In genomic region chr11:67711212-67711611, GRCh38 we compare ENCODE assay signal across 12 cellular contexts. TPM values are rescaled to one million over a fixed set of nuclear protein-coding genes. Genes with fewer than 3 reads are reported as not detected.
DNase-seq lines count a peak whose midpoint lies in the region; ATAC-seq and TF ChIP-seq lines count a peak whose summit lies in the region.
"Not testable (repeated sequence)": the region's sequence is repeated elsewhere in the genome, so short reads cannot be mapped to it uniquely, and the experiment has no call there.
"Had no signal": no experiment of that assay in that cellular context is flagged by ENCODE, and none has a peak within 500 bp of the region (broad histone marks: within the 10 kb centered on the region; RNA-seq: fewer than 3 reads in every experiment).

No MANE protein-coding gene starts in this region.

- peak overlapping the region; percentile 78 for H2AFZ ChIP-seq in trophoblast cell (ENCODE audit: insufficient read depth, low read length, poor library complexity)

- not testable (repeated sequence) for H2BK120ac ChIP-seq in trophoblast cell (ENCODE audit: insufficient read depth, low read length, poor library complexity)

- not testable (repeated sequence) for H3K9me3 ChIP-seq in ES-I3 (ENCODE audit: control insufficient read depth, insufficient read depth, low read length); NT2/D1 (ENCODE audit: insufficient read depth, low read length); mesodermal cell (ENCODE audit: control insufficient read depth, low read length); trophoblast cell (ENCODE audit: insufficient read depth, low read depth, low read length); suprapubic skin

- not testable (repeated sequence) for TF ChIP-seq EP300 in suprapubic skin (IDR thresholded peaks at IDR 0.05)

- H3K4me3 ChIP-seq in NT2/D1 (ENCODE audit: insufficient read length, low read depth) (peak overlapping the region; percentile 18), epithelial cell of esophagus (ENCODE audit: low read length) (peak overlapping the region; percentile 5), iPS-11a (ENCODE audit: low read depth, low read length) (peak overlapping the region; percentile 24), mesodermal cell (ENCODE audit: extremely low read depth, insufficient read depth, low read length, poor library complexity, severe bottlenecking) (peak overlapping the region; percentile 11), suprapubic skin (peak overlapping the region; percentile 23)
- not testable (repeated sequence) for H3K4me3 ChIP-seq in trophoblast cell (ENCODE audit: low read depth, low read length)

- not testable (repeated sequence) for ATAC-seq in activated naive CD8-positive, alpha-beta T cell treated with anti-CD3 and anti-CD28 coated beads, Interleukin-2, amount 50 U/mL, for 24 hours

- H3K23ac ChIP-seq in trophoblast cell (ENCODE audit: low read length), result not testable (repeated sequence)

- H3K79me2 ChIP-seq in trophoblast cell (ENCODE audit: control insufficient read depth, insufficient read depth, low read length, poor library complexity), result not testable (repeated sequence)

- H3K4me3 Mint-ChIP-seq in activated naive CD8-positive, alpha-beta T cell treated with anti-CD3 and anti-CD28 coated beads, Interleukin-2, amount 50 U/mL, for 24 hours, result peak overlapping the region; percentile 14

- H3K27me3 ChIP-seq in NT2/D1 (ENCODE audit: insufficient read depth, insufficient read length), result peaks cover 29% of the 10 kb centered on the region
- H3K27me3 ChIP-seq in trophoblast cell (ENCODE audit: insufficient read depth, low read length); suprapubic skin: not testable (repeated sequence)

- 0 to 12% methylated on average over 5 to 8 of the region's 31 CpGs for WGBS in mesodermal cell (ENCODE audit: insufficient coverage in 2 of 2), 2 experiments
- no CpG with 5 or more reads among the region's 31 CpGs for WGBS in trophoblast cell (ENCODE audit: extremely low coverage, insufficient coverage, insufficient read length)
- no CpG with 5 or more reads among the region's 31 CpGs for WGBS in suprapubic skin

- H3K18ac ChIP-seq in trophoblast cell (ENCODE audit: low read length), result not testable (repeated sequence)

- not testable (repeated sequence) for TF ChIP-seq POLR2A in suprapubic skin (IDR thresholded peaks at IDR 0.05)

- not testable (repeated sequence) for H3K4ac ChIP-seq in trophoblast cell (ENCODE audit: low read depth, low read length)

- H3K4me1 Mint-ChIP-seq in activated naive CD8-positive, alpha-beta T cell treated with anti-CD3 and anti-CD28 coated beads, Interleukin-2, amount 50 U/mL, for 24 hours, result not testable (repeated sequence)

- H3K9ac ChIP-seq in ES-I3 (ENCODE audit: low read depth, low read length) (peak overlapping the region; percentile 54), NT2/D1 (ENCODE audit: insufficient read length, low read depth) (peak overlapping the region; percentile 50)
- H3K9ac ChIP-seq in trophoblast cell (ENCODE audit: low read length), result not testable (repeated sequence)

- H4K12ac ChIP-seq in trophoblast cell (ENCODE audit: low read depth, low read length), result not testable (repeated sequence)

- peak overlapping the region; percentile 62 for H3K4me2 ChIP-seq in trophoblast cell (ENCODE audit: low read length)

- H3K36me3 ChIP-seq in ES-I3 (ENCODE audit: insufficient read depth, low read length); NT2/D1 (ENCODE audit: insufficient read depth, insufficient read length, low read length); mesodermal cell (ENCODE audit: control insufficient read depth, insufficient read depth, low read length); trophoblast cell (ENCODE audit: control insufficient read depth in 1 of 2, insufficient read depth in 2 of 2, low read length in 2 of 2); suprapubic skin: not testable (repeated sequence)

- not testable (repeated sequence) for H3K27ac ChIP-seq in mesodermal cell (ENCODE audit: low read depth, low read length, severe bottlenecking); trophoblast cell (ENCODE audit: low read depth, low read length); suprapubic skin

- H3K9me3 Mint-ChIP-seq in activated naive CD8-positive, alpha-beta T cell treated with anti-CD3 and anti-CD28 coated beads, Interleukin-2, amount 50 U/mL, for 24 hours, result not testable (repeated sequence)

- not testable (repeated sequence) for H3K36me3 Mint-ChIP-seq in activated naive CD8-positive, alpha-beta T cell treated with anti-CD3 and anti-CD28 coated beads, Interleukin-2, amount 50 U/mL, for 24 hours (ENCODE audit: low read depth)

- not testable (repeated sequence) for DNase-seq in NT2/D1 (ENCODE audit: low read depth, low spot score); activated naive CD8-positive, alpha-beta T cell treated with anti-CD3 and anti-CD28 coated beads, Interleukin-2, amount 50 U/mL, for 24 hours; epithelial cell of esophagus (ENCODE audit: low read depth); trophoblast cell; suprapubic skin (ENCODE audit: low spot score in 2 of 2)

- not testable (repeated sequence) for H2BK12ac ChIP-seq in trophoblast cell (ENCODE audit: low read length)

- not testable (repeated sequence) for H4K91ac ChIP-seq in trophoblast cell (ENCODE audit: low read depth, low read length)

- H3K14ac ChIP-seq in trophoblast cell (ENCODE audit: low read length), result not testable (repeated sequence)

- H2AK5ac ChIP-seq in trophoblast cell (ENCODE audit: low read length), result not testable (repeated sequence)

- H3K27ac Mint-ChIP-seq in activated naive CD8-positive, alpha-beta T cell treated with anti-CD3 and anti-CD28 coated beads, Interleukin-2, amount 50 U/mL, for 24 hours, result not testable (repeated sequence)

- not testable (repeated sequence) for H3K4me1 ChIP-seq in ES-I3 (ENCODE audit: insufficient read depth, low read length); NT2/D1 (ENCODE audit: insufficient read depth, insufficient read length); mesodermal cell (ENCODE audit: control insufficient read depth, insufficient read depth, low read length, poor library complexity, severe bottlenecking); trophoblast cell (ENCODE audit: control insufficient read depth in 1 of 2, insufficient read depth in 2 of 2, low read length in 2 of 2); suprapubic skin

- not testable (repeated sequence) for H2BK5ac ChIP-seq in trophoblast cell (ENCODE audit: low read depth, low read length, poor library complexity)

- not testable (repeated sequence) for TF ChIP-seq CTCF in epithelial cell of esophagus (IDR thresholded peaks at IDR 0.05; ENCODE audit: insufficient read depth, low read depth, low read length, missing control alignments); suprapubic skin (IDR thresholded peaks at IDR 0.05)

- H4K8ac ChIP-seq in trophoblast cell (ENCODE audit: low read depth, low read length), result peak overlapping the region; percentile 38

- not testable (repeated sequence) for H3K27me3 Mint-ChIP-seq in activated naive CD8-positive, alpha-beta T cell treated with anti-CD3 and anti-CD28 coated beads, Interleukin-2, amount 50 U/mL, for 24 hours

- H3K79me1 ChIP-seq in trophoblast cell (ENCODE audit: low read length), result not testable (repeated sequence)

RNA-seq across cellular contexts. Expression of gene ALDH3B2, which starts 36.8 kb away (rescaled TPM):
- not detected for polyA plus RNA-seq in mesodermal cell (2013, experiment 1 of 2)
- not detected for polyA plus RNA-seq in mesodermal cell (2013, experiment 2 of 2)
- polyA plus RNA-seq in trophoblast cell (2013), result 5.8 and 6.9 TPM in 2 replicates
- 100 to 1,000 TPM in 2 of 4 donors, 10 to 100 TPM in 2; 90.0 to 176 (median 105) TPM for total RNA-seq in suprapubic skin
- total RNA-seq: CD8-positive, alpha-beta T cell; GM23248; K562 had no signal
- polyA plus RNA-seq: A549, GM23248, K562 had no signal
